ENCODE assay signal across 8 cellular contexts in the genomic region with DNA sequence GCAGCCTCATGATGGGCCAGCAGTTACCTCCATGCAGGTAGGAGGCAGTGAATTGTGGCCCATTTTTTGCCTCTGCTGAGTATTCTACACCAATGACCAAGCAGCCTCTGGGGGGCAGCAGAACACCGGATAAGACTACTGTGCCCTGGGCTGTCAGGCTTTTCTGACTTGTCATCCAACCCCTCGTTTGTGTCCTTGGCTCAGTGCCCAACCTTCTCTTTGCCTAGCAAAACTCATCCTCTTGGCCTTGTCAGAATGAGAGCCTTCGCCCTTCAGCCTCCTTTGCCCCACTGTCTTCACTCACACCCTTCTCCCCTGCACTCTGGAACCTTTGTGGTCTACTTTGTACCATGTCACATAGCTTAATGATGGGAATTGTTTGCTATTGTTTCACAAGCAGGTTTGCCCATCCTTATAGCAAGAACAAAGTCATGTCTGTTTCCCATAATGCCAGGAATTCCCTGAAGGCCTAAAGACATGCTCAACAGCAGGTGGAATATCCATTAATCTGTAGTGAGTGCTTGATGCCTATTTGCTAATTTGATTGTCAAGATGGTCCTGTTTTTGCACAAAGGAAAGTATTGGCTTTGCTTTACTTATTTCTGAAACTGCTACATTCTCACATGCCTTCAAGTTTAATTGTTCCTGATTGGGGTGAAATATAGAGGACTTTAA.
DNase-seq lines count a peak whose midpoint lies in the region; TF ChIP-seq lines count a peak whose summit lies in the region.

No MANE protein-coding gene starts in this region.

- 15 to 19% methylated on average over 3 of the region's 3 CpGs for WGBS in thyroid gland, 2 donors

- intact Hi-C loops in activated T-helper 1 cell treated with anti-CD3 and anti-CD28 coated beads, Interleukin-12 subunit alpha, Interleukin-12 subunit beta, Interleukin-2, Interleukin-4 antibody, amounts not matched to agents 30 ng/mL and 10 ng/mL and 1 ng/mL, durations not matched to agents 14 hours and 24 hours and 36 hours (cut with micrococcal nuclease) = loop anchor here (1.0 to 2.0 kb wide), 5 partner anchors 138 to 930 kb away; no protein-coding TSS in a partner anchor
- intact Hi-C loops in thyroid gland (cut with DNase I) = loop anchor here (5.0 to 10.0 kb wide), 2 partner anchors 368 to 550 kb away; a partner anchor contains a TSS

- peaks cover 9% of the 10 kb centered on the region for H3K4me1 Mint-ChIP-seq in activated T-helper 1 cell treated with anti-CD3 and anti-CD28 coated beads, Interleukin-12 subunit alpha, Interleukin-12 subunit beta, Interleukin-2, Interleukin-4 antibody, amounts not matched to agents 30 ng/mL and 10 ng/mL and 1 ng/mL, durations not matched to agents 14 hours and 24 hours and 36 hours (ENCODE audit: low read depth)

- H3K36me3 Mint-ChIP-seq in activated T-helper 1 cell treated with anti-CD3 and anti-CD28 coated beads, Interleukin-12 subunit alpha, Interleukin-12 subunit beta, Interleukin-2, Interleukin-4 antibody, amounts not matched to agents 30 ng/mL and 10 ng/mL and 1 ng/mL, durations not matched to agents 14 hours and 24 hours and 36 hours (ENCODE audit: low read depth) = no peaks in the 10 kb centered on the region

- TF ChIP-seq POLR2A in thyroid gland (IDR thresholded peaks at IDR 0.05) = no peak

- H3K9me3 Mint-ChIP-seq in activated T-helper 1 cell treated with anti-CD3 and anti-CD28 coated beads, Interleukin-12 subunit alpha, Interleukin-12 subunit beta, Interleukin-2, Interleukin-4 antibody, amounts not matched to agents 30 ng/mL and 10 ng/mL and 1 ng/mL, durations not matched to agents 14 hours and 24 hours and 36 hours = no peaks in the 10 kb centered on the region

- no peaks in the 10 kb centered on the region for H3K36me3 ChIP-seq in thyroid gland

- no peaks in the 10 kb centered on the region for H3K9me3 ChIP-seq in thyroid gland

- no peak overlapping the region for H3K4me3 Mint-ChIP-seq in activated T-helper 1 cell treated with anti-CD3 and anti-CD28 coated beads, Interleukin-12 subunit alpha, Interleukin-12 subunit beta, Interleukin-2, Interleukin-4 antibody, amounts not matched to agents 30 ng/mL and 10 ng/mL and 1 ng/mL, durations not matched to agents 14 hours and 24 hours and 36 hours

- H3K27ac Mint-ChIP-seq in activated T-helper 1 cell treated with anti-CD3 and anti-CD28 coated beads, Interleukin-12 subunit alpha, Interleukin-12 subunit beta, Interleukin-2, Interleukin-4 antibody, amounts not matched to agents 30 ng/mL and 10 ng/mL and 1 ng/mL, durations not matched to agents 14 hours and 24 hours and 36 hours = no peak overlapping the region

- H3K4me1 ChIP-seq in thyroid gland = no peaks in the 10 kb centered on the region

- no peaks in the 10 kb centered on the region for H3K27me3 ChIP-seq in thyroid gland

- no peak overlapping the region for H3K27ac ChIP-seq in thyroid gland

- H3K27me3 Mint-ChIP-seq in activated T-helper 1 cell treated with anti-CD3 and anti-CD28 coated beads, Interleukin-12 subunit alpha, Interleukin-12 subunit beta, Interleukin-2, Interleukin-4 antibody, amounts not matched to agents 30 ng/mL and 10 ng/mL and 1 ng/mL, durations not matched to agents 14 hours and 24 hours and 36 hours (ENCODE audit: insufficient read depth) = no peaks in the 10 kb centered on the region

- TF ChIP-seq CTCF in fibroblast of villous mesenchyme (IDR thresholded peaks at IDR 0.05; ENCODE audit: insufficient read depth, low read depth, low read length) (peak; percentile 78), thyroid gland (IDR thresholded peaks at IDR 0.05) (peak in 5 of 6 experiments; percentile 53 to 94 (median 69))

- DNase-seq in DMS79 treated with DMSO at 0.1 percent for 48 hours (lab: John Stamatoyannopoulos, UW) (peak; percentile 95), GOT3 (lab: John Stamatoyannopoulos, UW) (peak; percentile 59), M059J (ENCODE audit: low read depth) (peak; percentile 91), RPMI8226 (peak; percentile 87), fibroblast of villous mesenchyme (ENCODE audit: low read depth) (peak; percentile 65), occipital lobe (lab: John Stamatoyannopoulos, UW) (peak; percentile 76), thyroid gland (peak; percentile 91 to 93)
- DNase-seq in activated T-helper 1 cell treated with anti-CD3 and anti-CD28 coated beads, Interleukin-12 subunit alpha, Interleukin-12 subunit beta, Interleukin-2, Interleukin-4 antibody, amounts not matched to agents 30 ng/mL and 10 ng/mL and 1 ng/mL, durations not matched to agents 14 hours and 24 hours and 36 hours (ENCODE audit: low spot score) = peak; percentile 37

- H3K4me3 ChIP-seq in fibroblast of villous mesenchyme (ENCODE audit: low read depth, low read length) = no peak overlapping the region
- H3K4me3 ChIP-seq in thyroid gland (replicated peaks in 1 of 3) = no peak overlapping the region

Comparison
In these comparisons a context has a peak if more than half of its experiments do, and no peak if none do; other contexts are left out.
1. DNase-seq: peak in every context shown above with its lines; median percentile 95 in DMS79 treated with DMSO at 0.1 percent for 48 hours; 92 in thyroid gland; 91 in M059J; 87 in RPMI8226; 76 in occipital lobe; 65 in fibroblast of villous mesenchyme; 59 in GOT3; 37 in activated T-helper 1 cell treated with anti-CD3 and anti-CD28 coated beads, Interleukin-12 subunit alpha, Interleukin-12 subunit beta, Interleukin-2, Interleukin-4 antibody, amounts not matched to agents 30 ng/mL and 10 ng/mL and 1 ng/mL, durations not matched to agents 14 hours and 24 hours and 36 hours.